ENCODE assay signal across 36 cellular contexts in the genomic region with DNA sequence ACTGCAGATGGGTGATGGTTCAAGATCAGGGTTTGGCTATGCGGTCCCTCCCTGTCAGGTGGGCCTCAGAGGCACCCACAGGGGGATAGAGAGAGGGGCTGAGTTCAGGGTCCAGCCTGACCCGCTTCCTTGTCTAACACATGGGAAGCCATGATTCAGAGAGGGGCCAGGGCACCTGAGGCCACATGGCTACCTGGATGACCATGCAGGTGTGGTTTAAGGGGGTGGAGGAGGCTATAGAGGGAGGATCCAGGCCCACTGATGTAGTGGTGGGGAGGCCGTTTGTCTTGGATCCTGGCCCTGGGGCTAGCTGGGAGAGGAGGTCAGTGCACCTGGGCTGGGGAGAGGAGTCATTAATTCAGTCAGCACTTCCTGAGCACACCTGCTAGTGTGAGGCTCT. TPM values are rescaled to one million over a fixed set of nuclear protein-coding genes. Genes with fewer than 3 reads are reported as not detected.
"Had no signal": no experiment of that assay in that cellular context is flagged by ENCODE, and none has a peak within 500 bp of the region (broad histone marks: within the 10 kb centered on the region; RNA-seq: fewer than 3 reads in every experiment).

No MANE protein-coding gene starts in this region.

- H3K27me3 Mint-ChIP-seq: activated CD4-positive, alpha-beta memory T cell treated with anti-CD3 and anti-CD28 coated beads for 36 hours; activated CD4-positive, alpha-beta T cell treated with anti-CD3 and anti-CD28 coated beads, Interleukin-2, amount 10 ng/mL, durations not matched to agents 24 days and 14 days; activated CD8-positive, alpha-beta memory T cell treated with anti-CD3 and anti-CD28 coated beads, Interleukin-2, amount 10 ng/mL, durations not matched to agents 7 days and 5 days; activated naive CD8-positive, alpha-beta T cell treated with anti-CD3 and anti-CD28 coated beads, Interleukin-2, amount 50 U/mL, for 24 hours; dendritic cell treated with granulocyte-macrophage colony-stimulating factor and Interleukin-4, amounts not matched to agents 40 ng/mL and 50 ng/mL, for 4 days; T-helper 17 cell had no signal

- H3K4me3 Mint-ChIP-seq: activated CD4-positive, alpha-beta memory T cell treated with anti-CD3 and anti-CD28 coated beads for 36 hours; activated CD4-positive, alpha-beta T cell treated with anti-CD3 and anti-CD28 coated beads for 36 hours; activated CD4-positive, alpha-beta T cell treated with anti-CD3 and anti-CD28 coated beads, Interleukin-2, amount 10 ng/mL, durations not matched to agents 24 days and 14 days; activated CD8-positive, alpha-beta memory T cell treated with anti-CD3 and anti-CD28 coated beads, Interleukin-2, amount 10 ng/mL, durations not matched to agents 7 days and 5 days; activated CD8-positive, alpha-beta T cell treated with anti-CD3 and anti-CD28 coated beads, Interleukin-2, amount 10 ng/mL, durations not matched to agents 7 days and 5 days; activated naive CD4-positive, alpha-beta T cell treated with anti-CD3 and anti-CD28 coated beads for 36 hours; activated naive CD4-positive, alpha-beta T cell treated with anti-CD3 and anti-CD28 coated beads, Interleukin-2, amount 50 U/mL, for 24 hours; activated naive CD8-positive, alpha-beta T cell treated with anti-CD3 and anti-CD28 coated beads for 36 hours; activated naive CD8-positive, alpha-beta T cell treated with anti-CD3 and anti-CD28 coated beads, Interleukin-2, amount 50 U/mL, for 24 hours; activated T-helper 1 cell treated with anti-CD3 and anti-CD28 coated beads, Interleukin-12 subunit alpha, Interleukin-12 subunit beta, Interleukin-2, Interleukin-4 antibody, amounts not matched to agents 30 ng/mL and 10 ng/mL and 1 ng/mL, durations not matched to agents 14 hours and 24 hours and 36 hours; dendritic cell treated with granulocyte-macrophage colony-stimulating factor and Interleukin-4, amounts not matched to agents 40 ng/mL and 50 ng/mL, for 4 days; endodermal cell; T-helper 17 cell; T-helper 2 cell treated with Interferon-gamma antibody and Interleukin-4, amounts not matched to agents 5 μg/mL and 100 μg/mL, for 36 hours had no signal

- H3K4me3 ChIP-seq: adrenal gland, body of pancreas, coronary artery, dorsolateral prefrontal cortex had no signal

- H3K27me3 ChIP-seq: adrenal gland, body of pancreas had no signal

- H3K9me3 ChIP-seq: adrenal gland, body of pancreas had no signal

- DNase-seq: activated CD4-positive, alpha-beta memory T cell treated with anti-CD3 and anti-CD28 coated beads for 36 hours; activated CD4-positive, alpha-beta T cell treated with anti-CD3 and anti-CD28 coated beads for 36 hours; activated CD4-positive, alpha-beta T cell treated with anti-CD3 and anti-CD28 coated beads, Interleukin-2, amount 10 ng/mL, durations not matched to agents 24 days and 14 days; activated CD4-positive, CD25-positive, alpha-beta regulatory T cell; activated CD4-positive, CD25-positive, alpha-beta regulatory T cell treated with anti-CD3 and anti-CD28 coated beads, Interleukin-2, amount 50 U/mL, for 72 hours; activated CD8-positive, alpha-beta memory T cell treated with anti-CD3 and anti-CD28 coated beads, Interleukin-2, amount 10 ng/mL, durations not matched to agents 7 days and 5 days; activated CD8-positive, alpha-beta memory T cell treated with anti-CD3 and anti-CD28 coated beads, Interleukin-2, amount 50 U/mL, for 4 hours; activated CD8-positive, alpha-beta T cell treated with anti-CD3 and anti-CD28 coated beads, Interleukin-2, amount 10 ng/mL, durations not matched to agents 7 days and 5 days; activated effector memory CD4-positive, alpha-beta T cell treated with anti-CD3 and anti-CD28 coated beads, Interleukin-2, amount 50 U/mL, for 16 hours; activated naive CD4-positive, alpha-beta T cell treated with anti-CD3 and anti-CD28 coated beads for 36 hours; activated naive CD8-positive, alpha-beta T cell treated with anti-CD3 and anti-CD28 coated beads for 36 hours; activated naive CD8-positive, alpha-beta T cell treated with anti-CD3 and anti-CD28 coated beads, Interleukin-2, amount 50 U/mL, for 24 hours; activated T-cell treated with anti-CD3 and anti-CD28 coated beads, Interleukin-2, amount 50 U/mL, for 1 hour; activated T-cell treated with anti-CD3 and anti-CD28 coated beads, Interleukin-2, amount 50 U/mL, for 48 hours; amygdala; aorta; body of pancreas; central memory CD4-positive, alpha-beta T cell; cerebellar nuclear complex; dorsolateral prefrontal cortex; effector memory CD4-positive, alpha-beta T cell; endodermal cell; foreskin fibroblast; T-helper 1 cell; T-helper 17 cell; T1000 had no signal

- H3K27ac Mint-ChIP-seq: activated CD4-positive, alpha-beta memory T cell treated with anti-CD3 and anti-CD28 coated beads for 36 hours; activated CD4-positive, alpha-beta T cell treated with anti-CD3 and anti-CD28 coated beads for 36 hours; activated CD4-positive, alpha-beta T cell treated with anti-CD3 and anti-CD28 coated beads, Interleukin-2, amount 10 ng/mL, durations not matched to agents 24 days and 14 days; activated CD8-positive, alpha-beta memory T cell treated with anti-CD3 and anti-CD28 coated beads, Interleukin-2, amount 10 ng/mL, durations not matched to agents 7 days and 5 days; activated CD8-positive, alpha-beta T cell treated with anti-CD3 and anti-CD28 coated beads, Interleukin-2, amount 10 ng/mL, durations not matched to agents 7 days and 5 days; activated naive CD4-positive, alpha-beta T cell treated with anti-CD3 and anti-CD28 coated beads for 36 hours; activated naive CD4-positive, alpha-beta T cell treated with anti-CD3 and anti-CD28 coated beads, Interleukin-2, amount 50 U/mL, for 24 hours; activated naive CD8-positive, alpha-beta T cell treated with anti-CD3 and anti-CD28 coated beads for 36 hours; activated naive CD8-positive, alpha-beta T cell treated with anti-CD3 and anti-CD28 coated beads, Interleukin-2, amount 50 U/mL, for 24 hours; activated T-helper 1 cell treated with anti-CD3 and anti-CD28 coated beads, Interleukin-12 subunit alpha, Interleukin-12 subunit beta, Interleukin-2, Interleukin-4 antibody, amounts not matched to agents 30 ng/mL and 10 ng/mL and 1 ng/mL, durations not matched to agents 14 hours and 24 hours and 36 hours; activated T-helper 2 cell treated with anti-CD3 and anti-CD28 coated beads, Interferon-gamma antibody, Interleukin-2, Interleukin-4, amounts not matched to agents 10 μg/mL and 5 μg/mL and 100 μg/mL, durations not matched to agents 14 hours and 24 hours and 36 hours; dendritic cell treated with granulocyte-macrophage colony-stimulating factor and Interleukin-4, amounts not matched to agents 40 ng/mL and 50 ng/mL, for 4 days; endodermal cell; T-helper 17 cell; T-helper 2 cell treated with Interferon-gamma antibody and Interleukin-4, amounts not matched to agents 5 μg/mL and 100 μg/mL, for 36 hours had no signal

- ATAC-seq: activated CD4-positive, alpha-beta T cell treated with anti-CD3 and anti-CD28 coated beads for 36 hours; activated CD8-positive, alpha-beta memory T cell treated with anti-CD3 and anti-CD28 coated beads, Interleukin-2, amount 10 ng/mL, durations not matched to agents 7 days and 5 days; activated CD8-positive, alpha-beta T cell treated with anti-CD3 and anti-CD28 coated beads, Interleukin-2, amount 10 ng/mL, durations not matched to agents 7 days and 5 days; activated naive CD8-positive, alpha-beta T cell treated with anti-CD3 and anti-CD28 coated beads, Interleukin-2, amount 50 U/mL, for 24 hours; body of pancreas; esophagus mucosa; T-helper 17 cell had no signal

- H3K36me3 Mint-ChIP-seq: activated CD4-positive, alpha-beta memory T cell treated with anti-CD3 and anti-CD28 coated beads for 36 hours; activated CD8-positive, alpha-beta memory T cell treated with anti-CD3 and anti-CD28 coated beads, Interleukin-2, amount 10 ng/mL, durations not matched to agents 7 days and 5 days; activated naive CD4-positive, alpha-beta T cell treated with anti-CD3 and anti-CD28 coated beads, Interleukin-2, amount 50 U/mL, for 24 hours; activated naive CD8-positive, alpha-beta T cell treated with anti-CD3 and anti-CD28 coated beads for 36 hours had no signal

- H3K4me1 ChIP-seq: adrenal gland, body of pancreas had no signal

- H3K9me3 Mint-ChIP-seq: activated CD4-positive, alpha-beta memory T cell treated with anti-CD3 and anti-CD28 coated beads for 36 hours; activated CD4-positive, alpha-beta T cell treated with anti-CD3 and anti-CD28 coated beads, Interleukin-2, amount 10 ng/mL, durations not matched to agents 24 days and 14 days; activated naive CD4-positive, alpha-beta T cell treated with anti-CD3 and anti-CD28 coated beads for 36 hours; activated naive CD4-positive, alpha-beta T cell treated with anti-CD3 and anti-CD28 coated beads, Interleukin-2, amount 50 U/mL, for 24 hours; activated naive CD8-positive, alpha-beta T cell treated with anti-CD3 and anti-CD28 coated beads for 36 hours; activated naive CD8-positive, alpha-beta T cell treated with anti-CD3 and anti-CD28 coated beads, Interleukin-2, amount 50 U/mL, for 24 hours; activated T-helper 1 cell treated with anti-CD3 and anti-CD28 coated beads, Interleukin-12 subunit alpha, Interleukin-12 subunit beta, Interleukin-2, Interleukin-4 antibody, amounts not matched to agents 30 ng/mL and 10 ng/mL and 1 ng/mL, durations not matched to agents 14 hours and 24 hours and 36 hours; activated T-helper 2 cell treated with anti-CD3 and anti-CD28 coated beads, Interferon-gamma antibody, Interleukin-2, Interleukin-4, amounts not matched to agents 10 μg/mL and 5 μg/mL and 100 μg/mL, durations not matched to agents 14 hours and 24 hours and 36 hours; dendritic cell treated with granulocyte-macrophage colony-stimulating factor and Interleukin-4, amounts not matched to agents 40 ng/mL and 50 ng/mL, for 4 days; endodermal cell; T-helper 2 cell treated with Interferon-gamma antibody and Interleukin-4, amounts not matched to agents 5 μg/mL and 100 μg/mL, for 36 hours had no signal

- H3K27ac ChIP-seq: adrenal gland, body of pancreas, coronary artery had no signal

- H3K4me1 Mint-ChIP-seq: activated CD4-positive, alpha-beta T cell treated with anti-CD3 and anti-CD28 coated beads for 36 hours; activated CD4-positive, alpha-beta T cell treated with anti-CD3 and anti-CD28 coated beads, Interleukin-2, amount 10 ng/mL, durations not matched to agents 24 days and 14 days; activated CD8-positive, alpha-beta memory T cell treated with anti-CD3 and anti-CD28 coated beads, Interleukin-2, amount 10 ng/mL, durations not matched to agents 7 days and 5 days; activated naive CD4-positive, alpha-beta T cell treated with anti-CD3 and anti-CD28 coated beads, Interleukin-2, amount 50 U/mL, for 24 hours; activated naive CD8-positive, alpha-beta T cell treated with anti-CD3 and anti-CD28 coated beads for 36 hours; activated naive CD8-positive, alpha-beta T cell treated with anti-CD3 and anti-CD28 coated beads, Interleukin-2, amount 50 U/mL, for 24 hours; endodermal cell; T-helper 17 cell had no signal

RNA-seq across cellular contexts. Expression of a gene that starts 56.7 kb away (rescaled TPM):
- total RNA-seq: activated CD4-positive, alpha-beta memory T cell treated with anti-CD3 and anti-CD28 coated beads for 36 hours; activated CD4-positive, alpha-beta T cell treated with anti-CD3 and anti-CD28 coated beads for 36 hours; activated CD4-positive, alpha-beta T cell treated with anti-CD3 and anti-CD28 coated beads, Interleukin-2, amount 10 ng/mL, durations not matched to agents 24 days and 14 days; activated CD8-positive, alpha-beta memory T cell treated with anti-CD3 and anti-CD28 coated beads for 36 hours; activated CD8-positive, alpha-beta memory T cell treated with anti-CD3 and anti-CD28 coated beads, Interleukin-2, amount 10 ng/mL, durations not matched to agents 7 days and 5 days; activated CD8-positive, alpha-beta T cell treated with anti-CD3 and anti-CD28 coated beads, Interleukin-2, amount 10 ng/mL, durations not matched to agents 7 days and 5 days; activated naive CD4-positive, alpha-beta T cell treated with anti-CD3 and anti-CD28 coated beads for 36 hours; activated naive CD8-positive, alpha-beta T cell treated with anti-CD3 and anti-CD28 coated beads for 36 hours; activated T-helper 1 cell treated with anti-CD3 and anti-CD28 coated beads, Interleukin-12 subunit alpha, Interleukin-12 subunit beta, Interleukin-2, Interleukin-4 antibody, amounts not matched to agents 30 ng/mL and 10 ng/mL and 1 ng/mL, durations not matched to agents 14 hours and 24 hours and 36 hours; activated T-helper 2 cell treated with anti-CD3 and anti-CD28 coated beads, Interferon-gamma antibody, Interleukin-2, Interleukin-4, amounts not matched to agents 10 μg/mL and 5 μg/mL and 100 μg/mL, durations not matched to agents 14 hours and 24 hours and 36 hours; body of pancreas; endodermal cell; epithelial cell of proximal tubule; T-helper 17 cell had no signal
